8 cellular contexts compared by ENCODE assay signal in genomic region chr12:122895290-122895689, GRCh38. TPM values are rescaled to one million over a fixed set of nuclear protein-coding genes. Genes with fewer than 3 reads are reported as not detected.
DNase-seq lines count a peak whose midpoint lies in the region; ATAC-seq and TF ChIP-seq lines count a peak whose summit lies in the region.

No MANE protein-coding gene starts in this region.

- H3K36me3 ChIP-seq in mesendoderm (ENCODE audit: control insufficient read depth, insufficient read depth, low read length), result no peaks in the 10 kb centered on the region

- H2AK5ac ChIP-seq in mesendoderm (ENCODE audit: low read length), result no peak overlapping the region

- peak; percentile 14 for ATAC-seq in Right ventricle myocardium inferior

- H3K27me3 ChIP-seq in mesendoderm (ENCODE audit: insufficient read depth, low read length, poor library complexity), result no peaks in the 10 kb centered on the region

- CTCF ChIA-PET in GM10248 (lab: Yijun Ruan, JAX), result interaction anchor here (1.1 to 1.5 kb wide), 2 partner anchors 73 to 101 kb away, joined by 3 read pairs; no protein-coding TSS in a partner anchor

- peak overlapping the region; percentile 57 for H3K4me3 ChIP-seq in mesendoderm (ENCODE audit: low read length)

- H3K9me3 Mint-ChIP-seq in chondrocyte (ENCODE audit: low read depth), result peaks cover 6% of the 10 kb centered on the region

- no peak overlapping the region for H2BK120ac ChIP-seq in mesendoderm (ENCODE audit: low read depth, low read length)

- peaks cover 2% of the 10 kb centered on the region for H3K79me2 ChIP-seq in mesendoderm (ENCODE audit: control insufficient read depth, insufficient read depth, low read length)

- peak overlapping the region; percentile 93 for H3K4me3 Mint-ChIP-seq in chondrocyte (ENCODE audit: unreplicated experiment)

- intact Hi-C loops in Right ventricle myocardium inferior (cut with DNase I) (loop anchor here (2.0 to 5.0 kb wide), 2 partner anchors 22 to 47 kb away; no protein-coding TSS in a partner anchor), cardiac septum (cut with DNase I) (loop anchor here (5.0 kb wide), 2 partner anchors 33 to 47 kb away; no protein-coding TSS in a partner anchor)

- peak overlapping the region; percentile 78 for H3K9ac ChIP-seq in mesendoderm (ENCODE audit: low read length)

- no peaks in the 10 kb centered on the region for H3K27me3 Mint-ChIP-seq in chondrocyte (ENCODE audit: low read depth)

- WGBS in mesendoderm (ENCODE audit: extremely low coverage, insufficient coverage, low lambda C conversion rate), result no CpG with 5 or more reads among the region's 8 CpGs

- H2BK5ac ChIP-seq in mesendoderm (ENCODE audit: low read length), result no peak overlapping the region

- no peak overlapping the region for H4K5ac ChIP-seq in mesendoderm (ENCODE audit: low read length)

- H3K4me2 ChIP-seq in mesendoderm (ENCODE audit: low read length), result peak overlapping the region; percentile 82

- peak overlapping the region; percentile 60 for H3K4ac ChIP-seq in mesendoderm (ENCODE audit: low read depth, low read length)

- peak overlapping the region; percentile 84 for H3K18ac ChIP-seq in mesendoderm (ENCODE audit: low read length)

- H3K36me3 Mint-ChIP-seq in chondrocyte (ENCODE audit: low read depth), result no peaks in the 10 kb centered on the region

- no peak overlapping the region for H3K27ac ChIP-seq in mesendoderm (ENCODE audit: low read depth, low read length)

- TF ChIP-seq CTCF in chondrocyte (IDR thresholded peaks at IDR 0.05), result no peak
- TF ChIP-seq CTCF in GM10248 (IDR thresholded peaks at IDR 0.05; ENCODE audit: control extremely low read depth, extremely low read depth, low read depth, missing control alignments), result no peak

- H3K27ac Mint-ChIP-seq in chondrocyte (ENCODE audit: unreplicated experiment), result peak overlapping the region; percentile 94

- peaks cover 8% of the 10 kb centered on the region for H3K79me1 ChIP-seq in mesendoderm (ENCODE audit: low read length)

- DNase-seq in Right ventricle myocardium inferior (ENCODE audit: missing footprints) (no peak), cardiac septum (ENCODE audit: low spot score) (no peak), chondrocyte (ENCODE audit: low spot score) (no peak), mesendoderm (no peak), DMS79 treated with DMSO at 0.1 percent for 48 hours (lab: John Stamatoyannopoulos, UW) (no peak), 8988T (no peak), GM10248 (ENCODE audit: extremely low spot score) (no peak)
- no peak for DNase-seq in stimulated activated CD4-positive, alpha-beta T cell treated with anti-CD3 and anti-CD28 coated beads, Interleukin-12 subunit alpha, Interleukin-12 subunit beta, amount 100 ng/mL, for 4 hours

- H3K4me1 ChIP-seq in mesendoderm (ENCODE audit: control insufficient read depth, low read depth, low read length), result peaks cover 7% of the 10 kb centered on the region

- H2BK15ac ChIP-seq in mesendoderm (replicated peaks; ENCODE audit: low read depth), result no peak overlapping the region

- H3K23ac ChIP-seq in mesendoderm (ENCODE audit: low read length), result no peak overlapping the region

- no peak overlapping the region for H4K8ac ChIP-seq in mesendoderm (ENCODE audit: low read depth, low read length)

- peak overlapping the region; percentile 90 for H3K56ac ChIP-seq in mesendoderm (ENCODE audit: low read length)

- peaks cover 57% of the 10 kb centered on the region for H3K4me1 Mint-ChIP-seq in chondrocyte (ENCODE audit: low read depth)

- POLR2A ChIA-PET in GM10248 (lab: Yijun Ruan, JAX), result no interaction called here

RNA-seq across cellular contexts. Expression of gene VPS37B, which starts 0.6 kb away (rescaled TPM):
- total RNA-seq in Right ventricle myocardium inferior (25.4 TPM), cardiac septum (16.8 TPM), chondrocyte (17.4 to 25.3 TPM (median 24.4 TPM) in 3 replicates)
- 8.6 TPM for polyA plus RNA-seq in mesendoderm (2013, experiment 1 of 2)
- polyA plus RNA-seq in mesendoderm (2013, experiment 2 of 2), result 8.4 TPM
